13 cellular contexts compared by ENCODE assay signal in genomic region chr19:11451942-11452813, GRCh38. TPM values are rescaled to one million over a fixed set of nuclear protein-coding genes. Genes with fewer than 3 reads are reported as not detected.
DNase-seq lines count a peak whose midpoint lies in the region; ATAC-seq, FAIRE-seq and TF ChIP-seq lines count a peak whose summit lies in the region.
"Had no signal": no experiment of that assay in that cellular context is flagged by ENCODE, and none has a peak within 500 bp of the region (broad histone marks: within the 10 kb centered on the region; RNA-seq: fewer than 3 reads in every experiment).

No MANE protein-coding gene starts in this region.

- no peak overlapping the region for H3K27ac ChIP-seq in astrocyte (ENCODE audit: low read depth, low read length)
- no peak overlapping the region for H3K27ac ChIP-seq in mesenchymal stem cell (ENCODE audit: low read length, poor library complexity, severe bottlenecking)
- H3K27ac ChIP-seq: C4-2B had no signal

- H3K36me3 Mint-ChIP-seq in HFFc6 (ENCODE audit: low read depth) (no peaks in the 10 kb centered on the region), astrocyte (ENCODE audit: low read depth, unreplicated experiment) (no peaks in the 10 kb centered on the region), endothelial cell (ENCODE audit: low read depth, unreplicated experiment) (peaks cover 4% of the 10 kb centered on the region)

- H3K36me3 ChIP-seq in astrocyte (ENCODE audit: insufficient read depth, low read length) = no peaks in the 10 kb centered on the region
- H3K36me3 ChIP-seq in mesenchymal stem cell (ENCODE audit: control insufficient read depth in 1 of 2, insufficient read depth in 2 of 2, low read depth in 1 of 2, low read length in 2 of 2) = peaks cover 26 to 43% of the 10 kb centered on the region in 2 experiments

- H3K4me1 Mint-ChIP-seq in HFFc6 (ENCODE audit: low read depth) (no peaks in the 10 kb centered on the region; the same call in 1 of the 2 replicates), astrocyte (ENCODE audit: low read depth, unreplicated experiment) (peaks cover 2% of the 10 kb centered on the region), endothelial cell (ENCODE audit: unreplicated experiment) (peaks cover 2% of the 10 kb centered on the region)

- H4K91ac ChIP-seq in mesenchymal stem cell (ENCODE audit: low read length) = no peak overlapping the region

- H3K9me3 ChIP-seq in astrocyte (ENCODE audit: insufficient read depth, low read depth, low read length) (no peaks in the 10 kb centered on the region), mesenchymal stem cell (ENCODE audit: control insufficient read depth, low read length) (no peaks in the 10 kb centered on the region)

- no peak overlapping the region for H2BK15ac ChIP-seq in mesenchymal stem cell (ENCODE audit: low read depth, poor library complexity, severe bottlenecking)

- peaks cover 5% of the 10 kb centered on the region for H3K79me1 ChIP-seq in mesenchymal stem cell (replicated peaks; ENCODE audit: low read length, poor library complexity, severe bottlenecking)

- H4K20me1 ChIP-seq in astrocyte (ENCODE audit: insufficient read depth, low read length) = no peaks in the 10 kb centered on the region

- H2BK120ac ChIP-seq in mesenchymal stem cell (ENCODE audit: low read depth, low read length) = no peak overlapping the region

- no peak overlapping the region for H3K4ac ChIP-seq in mesenchymal stem cell (ENCODE audit: low read depth in 1 of 2, low read length in 2 of 2)

- no peak overlapping the region for H4K8ac ChIP-seq in mesenchymal stem cell (ENCODE audit: low read length)

- FAIRE-seq in astrocyte (lab: Jason Lieb, UNC) = no peak

- H2AK5ac ChIP-seq in mesenchymal stem cell (ENCODE audit: low read length, severe bottlenecking) = no peak overlapping the region

- 64% methylated on average over 17 of the region's 26 CpGs for WGBS in mesenchymal stem cell

- no peaks in the 10 kb centered on the region for H3K27me3 ChIP-seq in astrocyte (ENCODE audit: insufficient read depth, low read length)
- H3K27me3 ChIP-seq in mesenchymal stem cell (ENCODE audit: control insufficient read depth in 1 of 2, insufficient read depth in 1 of 2, low read length in 2 of 2) = peaks cover 0 to under 1% of the 10 kb centered on the region in 2 experiments

- H3K27me3 Mint-ChIP-seq in HFFc6 (ENCODE audit: insufficient read depth) = no peaks in the 10 kb centered on the region; the same call in 1 of the 2 replicates
- no peaks in the 10 kb centered on the region for H3K27me3 Mint-ChIP-seq in astrocyte (ENCODE audit: low read depth, unreplicated experiment)
- H3K27me3 Mint-ChIP-seq in endothelial cell (ENCODE audit: unreplicated experiment) = no peaks in the 10 kb centered on the region

- DNase-seq in COLO829 (ENCODE audit: low spot score) (peak; percentile 67), HFFc6 (no peak), astrocyte (ENCODE audit: low read depth) (no peak), mesenchymal stem cell (no peak), endothelial cell (ENCODE audit: low spot score) (no peak)
- no peak for DNase-seq in stimulated activated CD4-positive, alpha-beta T cell treated with anti-CD3 and anti-CD28 coated beads, Interleukin-4, amount 100 ng/mL, for 4 hours
- no peak for DNase-seq in stimulated activated CD4-positive, alpha-beta T cell treated with anti-CD3 and anti-CD28 coated beads, Interleukin-4, amount 100 ng/mL, for 1 hour
- DNase-seq: effector memory CD4-positive, alpha-beta T cell; NCI-H2171 had no signal

- H3K4me1 ChIP-seq in astrocyte (ENCODE audit: insufficient read depth, low read length) = no peaks in the 10 kb centered on the region
- H3K4me1 ChIP-seq in mesenchymal stem cell (ENCODE audit: control insufficient read depth, insufficient read depth, low read depth, low read length) = peaks cover 9% of the 10 kb centered on the region

- no peak overlapping the region for H3K23ac ChIP-seq in mesenchymal stem cell (ENCODE audit: low read length in 2 of 2)

- H3K4me2 ChIP-seq in astrocyte (ENCODE audit: low read length) (no peak overlapping the region), mesenchymal stem cell (ENCODE audit: low read length, poor library complexity, severe bottlenecking) (no peak overlapping the region)
- H3K4me2 ChIP-seq: smooth muscle cell had no signal

- no peak for ATAC-seq in HG03378 (IDR thresholded peaks at IDR 0.05; ENCODE audit: unreplicated experiment)

- no peak overlapping the region for H3K14ac ChIP-seq in mesenchymal stem cell (ENCODE audit: low read length in 2 of 2)

- H2BK5ac ChIP-seq in mesenchymal stem cell (ENCODE audit: low read depth, low read length, poor library complexity, severe bottlenecking) = no peak overlapping the region

- TF ChIP-seq CTCF in HFFc6 (IDR thresholded peaks at IDR 0.05) (peak; percentile 31; the same call in 1 of the 2 replicates), astrocyte (IDR thresholded peaks at IDR 0.05; ENCODE audit: insufficient read depth, low read depth, low read length) (no peak), endothelial cell (IDR thresholded peaks at IDR 0.05; ENCODE audit: unreplicated experiment) (no peak)

- H3K79me2 ChIP-seq in astrocyte (ENCODE audit: insufficient read depth, low read length) = no peaks in the 10 kb centered on the region

- H3K4me3 ChIP-seq in astrocyte (ENCODE audit: insufficient read depth, low read depth, low read length) (no peak overlapping the region), mesenchymal stem cell (ENCODE audit: insufficient read depth in 1 of 2, low read depth in 1 of 2, low read length in 2 of 2) (peak overlapping the region in 1 of 2 experiments; percentile 41)
- H3K4me3 ChIP-seq: smooth muscle cell had no signal

- H3K9me3 Mint-ChIP-seq in HFFc6 (no peaks in the 10 kb centered on the region), astrocyte (ENCODE audit: unreplicated experiment) (peaks cover 1% of the 10 kb centered on the region), endothelial cell (ENCODE audit: unreplicated experiment) (no peaks in the 10 kb centered on the region)

- H3K4me3 Mint-ChIP-seq in HFFc6 (no peak overlapping the region), astrocyte (ENCODE audit: unreplicated experiment) (peak overlapping the region; percentile 42), endothelial cell (ENCODE audit: unreplicated experiment) (no peak overlapping the region)

- no peak overlapping the region for H2AFZ ChIP-seq in astrocyte (ENCODE audit: low read depth, low read length)
- no peak overlapping the region for H2AFZ ChIP-seq in mesenchymal stem cell (ENCODE audit: low read depth, low read length)

- H3K27ac Mint-ChIP-seq in HFFc6 (no peak overlapping the region), astrocyte (ENCODE audit: unreplicated experiment) (peak overlapping the region; percentile 88), endothelial cell (ENCODE audit: unreplicated experiment) (no peak overlapping the region)

- H2BK12ac ChIP-seq in mesenchymal stem cell (ENCODE audit: low read length in 2 of 2) = no peak overlapping the region

- no peak overlapping the region for H3K18ac ChIP-seq in mesenchymal stem cell (ENCODE audit: low read depth in 1 of 2, low read length in 2 of 2)

- H3K9ac ChIP-seq in astrocyte (ENCODE audit: low read length) (no peak overlapping the region), mesenchymal stem cell (ENCODE audit: low read length) (peak overlapping the region; percentile 45)

RNA-seq across cellular contexts. Expression of gene PRKCSH, which starts 16.7 kb away (rescaled TPM):
- total RNA-seq in HFFc6 (2021; fragmentation: NEBNext Ultra II Directional; extraction: Animal tissue kit (Norgen Biotek cat#: 25700)) = 100 to 1,000 TPM; 367 to 460 (median 388) TPM
- total RNA-seq in astrocyte (405 and 431 TPM in 2 replicates), endothelial cell (ENCODE audit: unreplicated experiment) (466 TPM)
- 307 TPM for polyA plus RNA-seq in mesenchymal stem cell (2013, experiment 1 of 2)
- 301 TPM for polyA plus RNA-seq in mesenchymal stem cell (2013, experiment 2 of 2)

RNA-seq across cellular contexts. Expression of gene ODAD3, which starts 17.3 kb away (rescaled TPM):
- total RNA-seq in HFFc6 (2021; fragmentation: NEBNext Ultra II Directional; extraction: Animal tissue kit (Norgen Biotek cat#: 25700)) = 1 to 10 TPM in 1 of 6 experiments, under 1 TPM in 4, not detected in 1; 0.16 to 1.1 (median 0.60) TPM
- total RNA-seq in astrocyte = 0.62 and 0.66 TPM in 2 replicates
- 0.50 TPM for polyA plus RNA-seq in mesenchymal stem cell (2013, experiment 1 of 2)
- polyA plus RNA-seq in mesenchymal stem cell (2013, experiment 2 of 2) = 0.40 TPM
- 0.64 TPM for total RNA-seq in endothelial cell (ENCODE audit: unreplicated experiment)
- total RNA-seq: smooth muscle cell had no signal

RNA-seq across cellular contexts. Expression of gene ELAVL3, which starts 28.7 kb away (rescaled TPM):
- not detected for total RNA-seq in HFFc6 (2021; fragmentation: NEBNext Ultra II Directional; extraction: Animal tissue kit (Norgen Biotek cat#: 25700))
- total RNA-seq in astrocyte (not detected in 2 replicates), endothelial cell (ENCODE audit: unreplicated experiment) (0.54 TPM)
- polyA plus RNA-seq in mesenchymal stem cell (2013, experiment 1 of 2) = 0.04 TPM
- not detected for polyA plus RNA-seq in mesenchymal stem cell (2013, experiment 2 of 2)
- total RNA-seq: HT1080, smooth muscle cell had no signal
- polyA plus RNA-seq: smooth muscle cell had no signal

RNA-seq across cellular contexts. Expression of gene RGL3, which starts 33.1 kb away (rescaled TPM):
- total RNA-seq in HFFc6 (2021; fragmentation: NEBNext Ultra II Directional; extraction: Animal tissue kit (Norgen Biotek cat#: 25700)) = 10 to 100 TPM in 1 of 6 experiments, 1 to 10 TPM in 5; 7.3 to 11.7 (median 8.9) TPM
- total RNA-seq in astrocyte (1.3 and 3.6 TPM in 2 replicates), endothelial cell (ENCODE audit: unreplicated experiment) (0.69 TPM)
- polyA plus RNA-seq in mesenchymal stem cell (2013, experiment 1 of 2) = 3.4 TPM
- 2.5 TPM for polyA plus RNA-seq in mesenchymal stem cell (2013, experiment 2 of 2)
- total RNA-seq: HT1080 had no signal

RNA-seq across cellular contexts. Expression of gene ZNF653, which starts 53.5 kb away (rescaled TPM):
- total RNA-seq in HFFc6 (2021; fragmentation: NEBNext Ultra II Directional; extraction: Animal tissue kit (Norgen Biotek cat#: 25700)) = 1 to 10 TPM; 4.7 to 6.3 (median 5.3) TPM
- 5.5 and 7.6 TPM in 2 replicates for total RNA-seq in astrocyte
- polyA plus RNA-seq in mesenchymal stem cell (2013, experiment 1 of 2) = 5.0 TPM
- 4.1 TPM for polyA plus RNA-seq in mesenchymal stem cell (2013, experiment 2 of 2)
- 7.7 TPM for total RNA-seq in endothelial cell (ENCODE audit: unreplicated experiment)
